In the genomic region with DNA sequence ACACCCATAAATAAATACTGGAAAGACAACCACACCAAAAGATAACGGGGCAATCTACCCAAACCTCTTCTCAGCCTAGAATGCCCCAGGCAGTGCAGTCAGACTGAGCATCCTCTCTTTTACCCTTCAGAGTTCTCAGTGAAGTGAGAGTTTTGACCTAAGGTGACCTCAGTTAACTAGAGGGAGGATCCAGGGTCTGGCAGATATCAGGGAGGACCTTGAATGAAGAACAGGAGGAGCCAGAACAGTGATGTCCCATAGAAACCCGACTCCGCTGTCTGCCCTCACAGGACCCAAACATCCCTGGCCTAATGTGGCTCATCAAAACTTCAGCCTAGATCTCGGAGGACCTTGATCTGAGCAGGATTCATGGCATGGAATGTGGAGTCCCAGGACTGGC, we compare ENCODE assay signal across 34 cellular contexts. TPM values are rescaled to one million over a fixed set of nuclear protein-coding genes. Genes with fewer than 3 reads are reported as not detected.
"Had no signal": no experiment of that assay in that cellular context is flagged by ENCODE, and none has a peak within 500 bp of the region (broad histone marks: within the 10 kb centered on the region; RNA-seq: fewer than 3 reads in every experiment).

TSS of gene MAGEB3 (plus strand) at position 263 of the 400 bp plus-strand sequence. CDS start 5,268 bp downstream, outside the sequence.

- H3K4me3 ChIP-seq: K562, MG63, PC-9 had no signal

- DNase-seq: activated B cell treated with CpG ODN at 0.5 μM for 24 hours; activated CD4-positive, alpha-beta memory T cell treated with anti-CD3 and anti-CD28 coated beads for 36 hours; activated CD4-positive, alpha-beta T cell treated with anti-CD3 and anti-CD28 coated beads for 4 hours; activated CD4-positive, alpha-beta T cell treated with anti-CD3 and anti-CD28 coated beads, Interleukin-2, amount 50 U/mL, for 1 hour; activated CD4-positive, CD25-positive, alpha-beta regulatory T cell treated with anti-CD3 and anti-CD28 coated beads, Interleukin-2, amount 50 U/mL, for 72 hours; activated CD8-positive, alpha-beta memory T cell treated with anti-CD3 and anti-CD28 coated beads, Interleukin-2, amount 50 U/mL, for 4 hours; activated gamma-delta T cell treated with Interleukin-2 at 50 U/mL for 16 hours; activated naive CD4-positive, alpha-beta T cell treated with anti-CD3 and anti-CD28 coated beads for 36 hours; activated naive CD8-positive, alpha-beta T cell treated with anti-CD3 and anti-CD28 coated beads, Interleukin-2, amount 50 U/mL, for 24 hours; activated T-cell treated with anti-CD3 and anti-CD28 coated beads for 4 hours; activated T-cell treated with anti-CD3 and anti-CD28 coated beads, Interleukin-2, amount 50 U/mL, for 4 hours; anterior cingulate cortex; central memory CD4-positive, alpha-beta T cell; Karpas-422; MG63; NCI-H1048; NCI-H1436 treated with DMSO at 0.1 percent for 48 hours; NCI-H1694 treated with DMSO at 0.1 percent for 48 hours; NCI-H2029; NCI-H345; NCI-H524 treated with DMSO at 0.1 percent for 48 hours; PC-9; SIG-M5; T1000 had no signal

- H3K4me2 ChIP-seq: PC-9 had no signal

- H3K27ac ChIP-seq: PC-9, RWPE1 had no signal

- H3K36me3 ChIP-seq: MG63 had no signal

- ATAC-seq: activated naive CD8-positive, alpha-beta T cell treated with anti-CD3 and anti-CD28 coated beads, Interleukin-2, amount 50 U/mL, for 24 hours; activated T-cell treated with anti-CD3 and anti-CD28 coated beads, Interleukin-2, amount 50 U/mL, for 4 hours; K562; Right ventricle myocardium inferior had no signal

- H3K27ac Mint-ChIP-seq: activated B cell treated with CpG ODN at 0.5 μM for 24 hours; activated CD4-positive, alpha-beta memory T cell treated with anti-CD3 and anti-CD28 coated beads for 36 hours; activated naive CD4-positive, alpha-beta T cell treated with anti-CD3 and anti-CD28 coated beads for 36 hours; activated naive CD8-positive, alpha-beta T cell; activated naive CD8-positive, alpha-beta T cell treated with anti-CD3 and anti-CD28 coated beads, Interleukin-2, amount 50 U/mL, for 24 hours; activated T-helper 1 cell treated with anti-CD3 and anti-CD28 coated beads, Interleukin-12 subunit alpha, Interleukin-12 subunit beta, Interleukin-2, Interleukin-4 antibody, amounts not matched to agents 30 ng/mL and 10 ng/mL and 1 ng/mL, durations not matched to agents 14 hours and 24 hours and 36 hours; brain had no signal

- H3K4me3 Mint-ChIP-seq: activated B cell treated with CpG ODN at 0.5 μM for 24 hours; activated CD4-positive, alpha-beta memory T cell treated with anti-CD3 and anti-CD28 coated beads for 36 hours; activated naive CD4-positive, alpha-beta T cell treated with anti-CD3 and anti-CD28 coated beads for 36 hours; activated naive CD8-positive, alpha-beta T cell; activated naive CD8-positive, alpha-beta T cell treated with anti-CD3 and anti-CD28 coated beads, Interleukin-2, amount 50 U/mL, for 24 hours; activated T-cell treated with anti-CD3 and anti-CD28 coated beads, Interleukin-2, amount 50 U/mL, for 4 hours; activated T-helper 1 cell treated with anti-CD3 and anti-CD28 coated beads, Interleukin-12 subunit alpha, Interleukin-12 subunit beta, Interleukin-2, Interleukin-4 antibody, amounts not matched to agents 30 ng/mL and 10 ng/mL and 1 ng/mL, durations not matched to agents 14 hours and 24 hours and 36 hours; brain had no signal

- H3K9me3 ChIP-seq: MG63 had no signal

- H3K9me3 Mint-ChIP-seq: activated B cell treated with CpG ODN at 0.5 μM for 24 hours; activated CD4-positive, alpha-beta memory T cell treated with anti-CD3 and anti-CD28 coated beads for 36 hours; activated naive CD4-positive, alpha-beta T cell treated with anti-CD3 and anti-CD28 coated beads for 36 hours; activated naive CD8-positive, alpha-beta T cell treated with anti-CD3 and anti-CD28 coated beads, Interleukin-2, amount 50 U/mL, for 24 hours; activated T-cell treated with anti-CD3 and anti-CD28 coated beads, Interleukin-2, amount 50 U/mL, for 4 hours; activated T-helper 1 cell treated with anti-CD3 and anti-CD28 coated beads, Interleukin-12 subunit alpha, Interleukin-12 subunit beta, Interleukin-2, Interleukin-4 antibody, amounts not matched to agents 30 ng/mL and 10 ng/mL and 1 ng/mL, durations not matched to agents 14 hours and 24 hours and 36 hours; brain had no signal

- H3K4me1 Mint-ChIP-seq: activated B cell treated with CpG ODN at 0.5 μM for 24 hours; activated naive CD8-positive, alpha-beta T cell treated with anti-CD3 and anti-CD28 coated beads, Interleukin-2, amount 50 U/mL, for 24 hours; brain had no signal

- H2AFZ ChIP-seq: PC-9 had no signal

- H3K27me3 Mint-ChIP-seq: activated B cell treated with CpG ODN at 0.5 μM for 24 hours; activated CD4-positive, alpha-beta memory T cell treated with anti-CD3 and anti-CD28 coated beads for 36 hours; activated naive CD8-positive, alpha-beta T cell; activated naive CD8-positive, alpha-beta T cell treated with anti-CD3 and anti-CD28 coated beads, Interleukin-2, amount 50 U/mL, for 24 hours; brain had no signal

- H3K27me3 ChIP-seq: MG63 had no signal

- H3K36me3 Mint-ChIP-seq: activated CD4-positive, alpha-beta memory T cell treated with anti-CD3 and anti-CD28 coated beads for 36 hours; activated naive CD8-positive, alpha-beta T cell; brain had no signal

RNA-seq across cellular contexts. Expression of gene MAGEB3, which starts in this region (rescaled TPM):
- total RNA-seq: activated B cell treated with CpG ODN at 0.5 μM for 24 hours; activated CD4-positive, alpha-beta memory T cell treated with anti-CD3 and anti-CD28 coated beads for 36 hours; activated naive CD4-positive, alpha-beta T cell treated with anti-CD3 and anti-CD28 coated beads for 36 hours; activated T-cell treated with anti-CD3 and anti-CD28 coated beads, Interleukin-2, amount 50 U/mL, for 4 hours; activated T-helper 1 cell treated with anti-CD3 and anti-CD28 coated beads, Interleukin-12 subunit alpha, Interleukin-12 subunit beta, Interleukin-2, Interleukin-4 antibody, amounts not matched to agents 30 ng/mL and 10 ng/mL and 1 ng/mL, durations not matched to agents 14 hours and 24 hours and 36 hours; NCI-H460; PC-9; Right ventricle myocardium inferior; SK-MEL-5; T-helper 1 cell treated with Interleukin-12 subunit alpha and Interleukin-12 subunit beta and Interleukin-4 antibody, amounts not matched to agents 30 ng/mL and 1 ng/mL, for 36 hours; T-helper 2 cell treated with Interferon-gamma antibody and Interleukin-4, amounts not matched to agents 100 ng/mL and 5 ng/mL, for 36 hours had no signal
- polyA plus RNA-seq: K562 had no signal
